16 cellular contexts compared by ENCODE assay signal in genomic region chr15:78340243-78341056, GRCh38. TPM values are rescaled to one million over a fixed set of nuclear protein-coding genes. Genes with fewer than 3 reads are reported as not detected.
DNase-seq lines count a peak whose midpoint lies in the region; ATAC-seq and TF ChIP-seq lines count a peak whose summit lies in the region.
"Had no signal": no experiment of that assay in that cellular context is flagged by ENCODE, and none has a peak within 500 bp of the region (broad histone marks: within the 10 kb centered on the region; RNA-seq: fewer than 3 reads in every experiment).

Gene CRABP1, plus strand, starts transcription at chr15:78340353. Its CDS starts 76 bp downstream, at chr15:78340429.

- H3K36me3 Mint-ChIP-seq in CD8-positive, alpha-beta T cell = no peaks in the 10 kb centered on the region
- H3K36me3 Mint-ChIP-seq: stimulated activated naive B cell treated with anti-CD40 and anti-IgM and Interleukin-4, amounts not matched to agents 10 μg/mL and 1 μg/mL and 100 μg/mL, for 72 hours had no signal

- no peak within 1 kb of the TSS for H3K27ac ChIP-seq in mesodermal cell (ENCODE audit: low read depth, low read length, severe bottlenecking)
- H3K27ac ChIP-seq in CD8-positive, alpha-beta T cell (ENCODE audit: low read depth, low read length) = no peak within 1 kb of the TSS
- H3K27ac ChIP-seq: esophagus muscularis mucosa had no signal

- H3K4me1 ChIP-seq in BE2C = peaks cover 6% of the 10 kb centered on the region
- H3K4me1 ChIP-seq in adipocyte (ENCODE audit: control insufficient read depth, insufficient read depth, low read length) = peaks cover 3% of the 10 kb centered on the region
- peaks cover 8% of the 10 kb centered on the region for H3K4me1 ChIP-seq in mesodermal cell (ENCODE audit: control insufficient read depth, insufficient read depth, low read length, poor library complexity, severe bottlenecking)
- no peaks in the 10 kb centered on the region for H3K4me1 ChIP-seq in CD8-positive, alpha-beta T cell (ENCODE audit: insufficient read depth, low read length)

- POLR2A ChIA-PET in CD8-positive, alpha-beta T cell (lab: Charles Lee) = no interaction called here

- no peak within 1 kb of the TSS for H3K27ac Mint-ChIP-seq in CD8-positive, alpha-beta T cell
- H3K27ac Mint-ChIP-seq: activated CD4-positive, alpha-beta T cell treated with anti-CD3 and anti-CD28 coated beads, Interleukin-2, amount 10 ng/mL, durations not matched to agents 7 days and 5 days; stimulated activated naive B cell treated with anti-CD40 and anti-IgM and Interleukin-4, amounts not matched to agents 10 μg/mL and 1 μg/mL and 100 μg/mL, for 72 hours had no signal

- H3K36me3 ChIP-seq in BE2C (no peaks in the 10 kb centered on the region; the same call in 1 of the 2 replicates), adipocyte (ENCODE audit: control insufficient read depth, insufficient read depth, low read length, severe bottlenecking) (no peaks in the 10 kb centered on the region), mesodermal cell (ENCODE audit: control insufficient read depth, insufficient read depth, low read length) (no peaks in the 10 kb centered on the region)
- H3K36me3 ChIP-seq in CD8-positive, alpha-beta T cell (ENCODE audit: insufficient read depth, low read length) = no peaks in the 10 kb centered on the region
- H3K36me3 ChIP-seq: esophagus muscularis mucosa had no signal

- H3K9me3 Mint-ChIP-seq in CD8-positive, alpha-beta T cell = no peaks in the 10 kb centered on the region
- H3K9me3 Mint-ChIP-seq: activated CD4-positive, alpha-beta T cell treated with anti-CD3 and anti-CD28 coated beads, Interleukin-2, amount 10 ng/mL, durations not matched to agents 7 days and 5 days; stimulated activated naive B cell treated with anti-CD40 and anti-IgM and Interleukin-4, amounts not matched to agents 10 μg/mL and 1 μg/mL and 100 μg/mL, for 72 hours had no signal

- peak; percentile 51 for DNase-seq in BE2C
- peak; percentile 56 for DNase-seq in D341Med (ENCODE audit: low spot score)
- peak; percentile 25 for DNase-seq in adipocyte (ENCODE audit: low read depth)
- DNase-seq in putamen (ENCODE audit: low spot score) = no peak
- no peak for DNase-seq in CD8-positive, alpha-beta T cell
- DNase-seq: activated CD4-positive, alpha-beta T cell treated with anti-CD3 and anti-CD28 coated beads, Interleukin-2, amount 10 ng/mL, durations not matched to agents 7 days and 5 days; GOT3; NCI-H1105; Right ventricle myocardium superior; stimulated activated CD4-positive, alpha-beta T cell treated with anti-CD3 and anti-CD28 coated beads, Interleukin-12 subunit alpha, Interleukin-12 subunit beta, amount 100 ng/mL, for 4 hours; stimulated activated naive B cell treated with anti-CD40 and anti-IgM and Interleukin-4, amounts not matched to agents 10 μg/mL and 1 μg/mL and 100 μg/mL, for 72 hours had no signal

- TF ChIP-seq CTCF in BE2C (IDR thresholded peaks at IDR 0.05; ENCODE audit: low read depth, low read length) = no peak
- no peak for TF ChIP-seq CTCF in CD8-positive, alpha-beta T cell (IDR thresholded peaks at IDR 0.05)

- 1% methylated on average over 46 to 56 of the region's 66 CpGs for WGBS in mesodermal cell (ENCODE audit: insufficient coverage in 2 of 2), 2 experiments

- H3K4me3 ChIP-seq in BE2C (ENCODE audit: low read depth, low read length) = peak within 1 kb of the TSS; percentile 70
- no peak within 1 kb of the TSS for H3K4me3 ChIP-seq in adipocyte (ENCODE audit: low read length)
- H3K4me3 ChIP-seq in mesodermal cell (ENCODE audit: extremely low read depth, insufficient read depth, low read length, poor library complexity, severe bottlenecking) = peak within 1 kb of the TSS; percentile 40
- no peak within 1 kb of the TSS for H3K4me3 ChIP-seq in CD8-positive, alpha-beta T cell (ENCODE audit: low read depth, low read length)
- H3K4me3 ChIP-seq: lung had no signal

- no peaks in the 10 kb centered on the region for H3K9me3 ChIP-seq in BE2C
- H3K9me3 ChIP-seq in adipocyte (ENCODE audit: control insufficient read depth, low read length) = peaks cover 3% of the 10 kb centered on the region
- no peaks in the 10 kb centered on the region for H3K9me3 ChIP-seq in mesodermal cell (ENCODE audit: control insufficient read depth, low read length)
- H3K9me3 ChIP-seq in CD8-positive, alpha-beta T cell (ENCODE audit: low read length) = no peaks in the 10 kb centered on the region
- H3K9me3 ChIP-seq: esophagus muscularis mucosa had no signal

- intact Hi-C loops in CD8-positive, alpha-beta T cell (cut with DNase I, micrococcal nuclease) = no loop called here

- H3K4me3 Mint-ChIP-seq in CD8-positive, alpha-beta T cell = no peak within 1 kb of the TSS
- H3K4me3 Mint-ChIP-seq: activated CD4-positive, alpha-beta T cell treated with anti-CD3 and anti-CD28 coated beads, Interleukin-2, amount 10 ng/mL, durations not matched to agents 7 days and 5 days; stimulated activated naive B cell treated with anti-CD40 and anti-IgM and Interleukin-4, amounts not matched to agents 10 μg/mL and 1 μg/mL and 100 μg/mL, for 72 hours had no signal

- no peak within 1 kb of the TSS for H3K9ac ChIP-seq in adipocyte (ENCODE audit: low read length)

- no peak for ATAC-seq in CD8-positive, alpha-beta T cell
- ATAC-seq in HG03039 (IDR thresholded peaks at IDR 0.05; ENCODE audit: unreplicated experiment) = no peak
- ATAC-seq: stimulated activated naive B cell treated with anti-CD40 and anti-IgM and Interleukin-4, amounts not matched to agents 10 μg/mL and 1 μg/mL and 100 μg/mL, for 72 hours had no signal

- H3K27me3 ChIP-seq in BE2C (peaks cover 5% of the 10 kb centered on the region; the same call in 1 of the 2 replicates), adipocyte (replicated peaks; ENCODE audit: control insufficient read depth, insufficient read depth, low read length) (peaks cover 78% of the 10 kb centered on the region)
- H3K27me3 ChIP-seq in CD8-positive, alpha-beta T cell (ENCODE audit: insufficient read depth, low read length) = peaks cover 9% of the 10 kb centered on the region

- H3K27me3 Mint-ChIP-seq in CD8-positive, alpha-beta T cell (ENCODE audit: low read depth) = peaks cover 35% of the 10 kb centered on the region

- peaks cover 2% of the 10 kb centered on the region for H3K4me1 Mint-ChIP-seq in CD8-positive, alpha-beta T cell (ENCODE audit: low read depth)
- H3K4me1 Mint-ChIP-seq: stimulated activated naive B cell treated with anti-CD40 and anti-IgM and Interleukin-4, amounts not matched to agents 10 μg/mL and 1 μg/mL and 100 μg/mL, for 72 hours had no signal

- CTCF ChIA-PET in CD8-positive, alpha-beta T cell (lab: Charles Lee) = no interaction called here

RNA-seq across cellular contexts. Expression of gene CRABP1, which starts in this region (rescaled TPM):
- 28.6 TPM for polyA plus RNA-seq in BE2C (2012; ENCODE audit: insufficient read depth, insufficient read length, low read depth)
- polyA plus RNA-seq in mesodermal cell (2013, experiment 1 of 2) = 232 TPM
- polyA plus RNA-seq in mesodermal cell (2013, experiment 2 of 2) = 195 TPM
- total RNA-seq in CD8-positive, alpha-beta T cell = not detected
- total RNA-seq: activated CD4-positive, alpha-beta T cell treated with anti-CD3 and anti-CD28 coated beads, Interleukin-2, amount 10 ng/mL, durations not matched to agents 7 days and 5 days; esophagus muscularis mucosa; Right ventricle myocardium superior had no signal
- polyA plus RNA-seq: aorta, lung had no signal

Comparison
In these comparisons a context has a peak if more than half of its experiments do, and no peak if none do; other contexts are left out.
1. DNase-seq: peak in BE2C (single experiment), D341Med (single experiment) and adipocyte (single experiment); none in putamen (single experiment) and CD8-positive, alpha-beta T cell (0 of 7).
2. H3K4me3 ChIP-seq: peak in BE2C (single experiment) and mesodermal cell (single experiment); none in adipocyte (single experiment) and CD8-positive, alpha-beta T cell (single experiment).